ENCODE assay signal across 8 cellular contexts in the genomic region with DNA sequence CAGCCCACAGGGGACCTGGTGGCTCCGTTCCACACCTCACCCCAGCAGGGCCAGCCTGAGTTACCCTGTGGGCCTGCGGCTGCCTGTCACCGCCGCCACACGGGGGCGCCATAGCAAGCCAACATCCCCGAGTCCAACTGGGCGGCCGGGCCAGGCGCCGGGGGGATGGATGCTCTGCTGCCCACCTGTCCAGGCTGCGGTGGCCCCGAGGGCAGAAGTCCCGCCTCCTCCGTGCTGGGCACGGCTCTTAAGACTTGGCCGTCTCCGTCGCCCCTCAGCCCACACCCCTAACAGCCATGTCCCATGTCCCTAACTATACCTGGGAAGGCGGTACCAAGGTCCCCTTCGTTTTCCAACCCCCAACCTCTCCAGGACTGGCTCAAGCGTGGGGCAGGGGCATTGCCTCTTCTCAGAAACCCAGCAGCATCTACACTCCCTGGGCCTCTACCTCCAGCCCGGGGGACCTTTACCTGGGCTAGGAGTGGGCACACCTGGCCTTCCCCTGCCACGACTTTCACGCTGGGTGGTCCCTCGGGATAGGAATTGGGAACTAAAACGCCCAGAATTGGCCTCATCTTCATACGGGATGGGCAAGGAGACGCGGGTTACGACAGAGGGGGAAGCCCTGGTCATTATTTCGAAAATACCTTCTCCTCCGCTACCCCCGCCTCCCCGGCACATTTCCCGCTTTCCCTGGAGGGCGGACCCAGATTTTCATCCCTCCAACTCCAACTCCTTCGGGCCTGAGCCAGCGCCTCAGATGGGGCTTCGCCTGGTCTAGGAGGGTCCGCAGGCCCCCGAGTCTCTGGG. TPM values are rescaled to one million over a fixed set of nuclear protein-coding genes. Genes with fewer than 3 reads are reported as not detected.
A peak's percentile ranks its signal among the peaks of the same experiment; 100 is the strongest.
DNase-seq lines count a peak whose midpoint lies in the region; ATAC-seq and TF ChIP-seq lines count a peak whose summit lies in the region.

No MANE protein-coding gene starts in this region.

- intact Hi-C loops in heart left ventricle (cut with DNase I) (loop anchor here (1.0 to 5.0 kb wide), 4 partner anchors 44 to 204 kb away; no protein-coding TSS in a partner anchor), transverse colon (cut with DNase I; ENCODE audit: low total_unique reads) (loop anchor here (5.0 kb wide), 2 partner anchors 204 to 219 kb away; no protein-coding TSS in a partner anchor)

- H3K4me1 Mint-ChIP-seq in activated naive CD8-positive, alpha-beta T cell treated with anti-CD3 and anti-CD28 coated beads, Interleukin-2, amount 50 U/mL, for 24 hours, result peaks cover 5% of the 10 kb centered on the region

- peaks cover 0 to 12% (median 5%) of the 10 kb centered on the region in 12 donors for H3K9me3 ChIP-seq in heart left ventricle
- H3K9me3 ChIP-seq in transverse colon, result no peaks in the 10 kb centered on the region

- in situ Hi-C loops in transverse colon (cut with MboI; ENCODE audit: low pct_ligation_motif_present in 1 of 4, low pct_unique_long_range_greater_than_20kb in 1 of 4, low sequenced_read_pairs in 3 of 4), result no loop called here

- H3K27me3 ChIP-seq in heart left ventricle (peaks cover 0 to 6% (median 0%) of the 10 kb centered on the region in 9 donors), transverse colon (peaks cover 29% of the 10 kb centered on the region)

- peaks cover 5% of the 10 kb centered on the region for H3K27me3 Mint-ChIP-seq in activated naive CD8-positive, alpha-beta T cell treated with anti-CD3 and anti-CD28 coated beads, Interleukin-2, amount 50 U/mL, for 24 hours

- no peak for TF ChIP-seq EP300 in transverse colon (IDR thresholded peaks at IDR 0.05; ENCODE audit: low read depth)

- H3K4me3 ChIP-seq in heart left ventricle (peak overlapping the region; percentile 53 to 96 (median 76)), transverse colon (peak overlapping the region; percentile 48 to 93 (median 64))

- H3K4me1 ChIP-seq in heart left ventricle, result peaks cover 0 to 20% (median 13%) of the 10 kb centered on the region in 12 donors
- H3K4me1 ChIP-seq in transverse colon, result peaks cover 12 to 16% (median 15%) of the 10 kb centered on the region in 4 donors

- H3K27ac Mint-ChIP-seq in activated naive CD8-positive, alpha-beta T cell treated with anti-CD3 and anti-CD28 coated beads, Interleukin-2, amount 50 U/mL, for 24 hours, result peak overlapping the region; percentile 82

- no peaks in the 10 kb centered on the region for H3K36me3 Mint-ChIP-seq in activated naive CD8-positive, alpha-beta T cell treated with anti-CD3 and anti-CD28 coated beads, Interleukin-2, amount 50 U/mL, for 24 hours (ENCODE audit: low read depth)

- DNase-seq in DMS 273 treated with DMSO at 0.1 percent for 48 hours (lab: John Stamatoyannopoulos, UW), result peak; percentile 33
- DNase-seq in SW 1271 (lab: John Stamatoyannopoulos, UW), result peak; percentile 27 to 52
- DNase-seq in activated naive CD8-positive, alpha-beta T cell treated with anti-CD3 and anti-CD28 coated beads, Interleukin-2, amount 50 U/mL, for 24 hours, result peak; percentile 91
- DNase-seq in heart left ventricle, result peak; percentile 76 to 90 (median 83)
- peak; percentile 63 for DNase-seq in pons (ENCODE audit: low spot score)
- DNase-seq in transverse colon, result peak; percentile 81

- 1 to 2% (median 1%) methylated on average over 24 to 42 of the region's 42 CpGs for WGBS in heart left ventricle, 4 donors
- WGBS in transverse colon (ENCODE audit: low coverage in 1 of 2), 2 donors, result 0 to 2% methylated on average over 8 to 34 of the region's 42 CpGs

- peak overlapping the region; percentile 85 for H3K4me3 Mint-ChIP-seq in activated naive CD8-positive, alpha-beta T cell treated with anti-CD3 and anti-CD28 coated beads, Interleukin-2, amount 50 U/mL, for 24 hours

- H3K36me3 ChIP-seq in heart left ventricle (no peaks in the 10 kb centered on the region), transverse colon (no peaks in the 10 kb centered on the region)

- H3K27ac ChIP-seq in heart left ventricle (peak overlapping the region; percentile 14 to 92 (median 80)), transverse colon (peak overlapping the region; percentile 82 to 92 (median 88))

- TF ChIP-seq CTCF in LNCAP (IDR thresholded peaks at IDR 0.05) (peak; percentile 99), heart left ventricle (IDR thresholded peaks at IDR 0.05) (peak; percentile 84 to 95 (median 94)), transverse colon (IDR thresholded peaks at IDR 0.05) (peak; percentile 83 to 97 (median 95))

- TF ChIP-seq POLR2A in heart left ventricle (IDR thresholded peaks at IDR 0.05) (no peak), transverse colon (IDR thresholded peaks at IDR 0.05) (no peak)

- peak; percentile 37 for ATAC-seq in GM21576 (IDR thresholded peaks at IDR 0.05; ENCODE audit: unreplicated experiment)
- ATAC-seq in activated naive CD8-positive, alpha-beta T cell treated with anti-CD3 and anti-CD28 coated beads, Interleukin-2, amount 50 U/mL, for 24 hours, result peak; percentile 43
- peak in 3 of 4 donors; percentile 39 to 61 (median 52) for ATAC-seq in heart left ventricle

- peaks cover 7% of the 10 kb centered on the region for H3K9me3 Mint-ChIP-seq in activated naive CD8-positive, alpha-beta T cell treated with anti-CD3 and anti-CD28 coated beads, Interleukin-2, amount 50 U/mL, for 24 hours

RNA-seq across cellular contexts. Expression of gene CYP46A1, which starts 1.1 kb away (rescaled TPM):
- 1 to 10 TPM; 2.3 to 8.0 (median 3.5) TPM for total RNA-seq in heart left ventricle
- polyA plus RNA-seq in heart left ventricle, result 1 to 10 TPM; 1.5 to 2.6 TPM
- under 1 TPM; 0.27 to 0.75 (median 0.52) TPM for total RNA-seq in transverse colon

RNA-seq across cellular contexts. Expression of gene HHIPL1, which starts 38.1 kb away (rescaled TPM):
- total RNA-seq in heart left ventricle (1 to 10 TPM in 8 of 9 donors, under 1 TPM in 1; 0.75 to 3.1 (median 1.5) TPM), transverse colon (10 to 100 TPM in 1 of 4 donors, under 1 TPM in 3; 0.40 to 31.0 (median 0.87) TPM)
- polyA plus RNA-seq in heart left ventricle, result under 1 TPM; 0.34 to 0.86 TPM

Comparison
In these comparisons a context has a peak if more than half of its experiments do, and no peak if none do; other contexts are left out.
1. Peak in every context shown above with its lines: DNase-seq, ATAC-seq, H3K4me3 ChIP-seq and H3K27ac ChIP-seq.
2. DNase-seq: peak in every context shown above with its lines; median percentile 91 in activated naive CD8-positive, alpha-beta T cell treated with anti-CD3 and anti-CD28 coated beads, Interleukin-2, amount 50 U/mL, for 24 hours; 83 in heart left ventricle; 81 in transverse colon; 63 in pons; 40 in SW 1271; 33 in DMS 273 treated with DMSO at 0.1 percent for 48 hours.